In genomic region chr10:6299234-6299633, GRCh38 we compare ENCODE assay signal across 10 cellular contexts.
DNase-seq lines count a peak whose midpoint lies in the region; ATAC-seq and TF ChIP-seq lines count a peak whose summit lies in the region.
"Had no signal": no experiment of that assay in that cellular context is flagged by ENCODE, and none has a peak within 500 bp of the region (broad histone marks: within the 10 kb centered on the region; RNA-seq: fewer than 3 reads in every experiment).

No MANE protein-coding gene starts in this region.

- H3K79me1 ChIP-seq in mesendoderm (ENCODE audit: low read length): no peaks in the 10 kb centered on the region

- no peaks in the 10 kb centered on the region for H3K27me3 ChIP-seq in mesendoderm (ENCODE audit: insufficient read depth, low read length, poor library complexity)
- no peaks in the 10 kb centered on the region for H3K27me3 ChIP-seq in spleen (replicated peaks in 1 of 7)
- H3K27me3 ChIP-seq in gastroesophageal sphincter: no peaks in the 10 kb centered on the region

- H3K27me3 Mint-ChIP-seq in IgD-negative memory B cell: no peaks in the 10 kb centered on the region

- no peak overlapping the region for H4K5ac ChIP-seq in mesendoderm (ENCODE audit: low read length)

- H3K36me3 ChIP-seq in mesendoderm (ENCODE audit: control insufficient read depth, insufficient read depth, low read length) (no peaks in the 10 kb centered on the region), spleen (no peaks in the 10 kb centered on the region), gastroesophageal sphincter (no peaks in the 10 kb centered on the region)

- TF ChIP-seq CTCF in spleen (IDR thresholded peaks at IDR 0.05 in 8 of 11, conservative IDR thresholded peaks at IDR 0.05 in 3 of 11): no peak
- no peak for TF ChIP-seq CTCF in gastroesophageal sphincter (IDR thresholded peaks at IDR 0.05)

- H2BK15ac ChIP-seq in mesendoderm (replicated peaks; ENCODE audit: low read depth): no peak overlapping the region

- peak; percentile 2 for DNase-seq in COLO668 (lab: John Stamatoyannopoulos, UW; ENCODE audit: unreplicated experiment)
- peak; percentile 55 for DNase-seq in astrocyte of the hippocampus (ENCODE audit: low read depth, low spot score)
- DNase-seq in mesendoderm: peak; percentile 52
- no peak for DNase-seq in DMS79 (lab: John Stamatoyannopoulos, UW)
- DNase-seq in spleen: no peak
- DNase-seq: NCI-H526 treated with DMSO at 0.1 percent for 48 hours had no signal

- peak overlapping the region in 2 of 3 donors; percentile 31 to 93 for H3K27ac Mint-ChIP-seq in IgD-negative memory B cell

- TF ChIP-seq POLR2A in spleen (IDR thresholded peaks at IDR 0.05) (no peak), gastroesophageal sphincter (IDR thresholded peaks at IDR 0.05) (no peak)

- no peak overlapping the region for H3K27ac ChIP-seq in mesendoderm (ENCODE audit: low read depth, low read length)
- peak overlapping the region in 4 of 8 donors; percentile 49 to 85 (median 80) for H3K27ac ChIP-seq in spleen
- H3K27ac ChIP-seq in gastroesophageal sphincter: no peak overlapping the region

- WGBS in mesendoderm (ENCODE audit: extremely low coverage, insufficient coverage, low lambda C conversion rate): no CpG with 5 or more reads among the region's 11 CpGs
- 86 to 93% (median 91%) methylated on average over 11 of the region's 11 CpGs for WGBS in spleen, 5 donors
- WGBS in gastroesophageal sphincter (ENCODE audit: low coverage in 1 of 2), 2 donors: 100% methylated on average over 7 of the region's 11 CpGs; no CpG with 5 or more reads in 1 of the 2 donors

- no peak overlapping the region for H3K23ac ChIP-seq in mesendoderm (ENCODE audit: low read length)

- H3K18ac ChIP-seq in mesendoderm (ENCODE audit: low read length): no peak overlapping the region

- no peak for TF ChIP-seq EP300 in gastroesophageal sphincter (IDR thresholded peaks at IDR 0.05)

- intact Hi-C loops in spleen (cut with DNase I; ENCODE audit: low total_unique reads): no loop called here

- no peak overlapping the region for H3K4me2 ChIP-seq in mesendoderm (ENCODE audit: low read length)

- no peak overlapping the region for H4K8ac ChIP-seq in mesendoderm (ENCODE audit: low read depth, low read length)

- H3K4me1 ChIP-seq in mesendoderm (ENCODE audit: control insufficient read depth, low read depth, low read length) (peaks cover 6% of the 10 kb centered on the region), spleen (peaks cover 0 to 79% (median 31%) of the 10 kb centered on the region in 6 donors), gastroesophageal sphincter (peaks cover 0 to 13% (median 0%) of the 10 kb centered on the region in 3 donors)

- H3K9me3 ChIP-seq in spleen: no peaks in the 10 kb centered on the region
- H3K9me3 ChIP-seq in gastroesophageal sphincter: no peaks in the 10 kb centered on the region

- H3K9ac ChIP-seq in mesendoderm (ENCODE audit: low read length): no peak overlapping the region

- H2BK5ac ChIP-seq in mesendoderm (ENCODE audit: low read length): no peak overlapping the region

- no peak for ATAC-seq in gastroesophageal sphincter
- no peak for ATAC-seq in GM21526 (IDR thresholded peaks at IDR 0.05; ENCODE audit: low FRiP score, unreplicated experiment)

- peak overlapping the region in 1 of 4 donors; percentile 9 for H3K4me3 Mint-ChIP-seq in IgD-negative memory B cell
- H3K4me3 Mint-ChIP-seq: nephron had no signal

- H3K56ac ChIP-seq in mesendoderm (ENCODE audit: low read length): no peak overlapping the region

- no peak overlapping the region for H2AK5ac ChIP-seq in mesendoderm (ENCODE audit: low read length)

- H3K4me1 Mint-ChIP-seq in IgD-negative memory B cell: peaks cover 21 to 35% (median 30%) of the 10 kb centered on the region in 3 donors

- H3K79me2 ChIP-seq in mesendoderm (ENCODE audit: control insufficient read depth, insufficient read depth, low read length): no peaks in the 10 kb centered on the region

- no peak overlapping the region for H3K4ac ChIP-seq in mesendoderm (ENCODE audit: low read depth, low read length)

- H3K4me3 ChIP-seq in mesendoderm (ENCODE audit: low read length) (no peak overlapping the region), spleen (no peak overlapping the region), gastroesophageal sphincter (no peak overlapping the region)

- peaks cover 2% of the 10 kb centered on the region for H3K36me3 Mint-ChIP-seq in IgD-negative memory B cell

- H2BK120ac ChIP-seq in mesendoderm (ENCODE audit: low read depth, low read length): no peak overlapping the region

- H3K9me3 Mint-ChIP-seq in IgD-negative memory B cell: no peaks in the 10 kb centered on the region

Comparison
In these comparisons a context has a peak if more than half of its experiments do, and no peak if none do; other contexts are left out.
1. DNase-seq: peak in COLO668 (single experiment), astrocyte of the hippocampus (single experiment) and mesendoderm (single experiment); none in DMS79 (single experiment) and spleen (single experiment).